27 cellular contexts compared by ENCODE assay signal in the genomic region with DNA sequence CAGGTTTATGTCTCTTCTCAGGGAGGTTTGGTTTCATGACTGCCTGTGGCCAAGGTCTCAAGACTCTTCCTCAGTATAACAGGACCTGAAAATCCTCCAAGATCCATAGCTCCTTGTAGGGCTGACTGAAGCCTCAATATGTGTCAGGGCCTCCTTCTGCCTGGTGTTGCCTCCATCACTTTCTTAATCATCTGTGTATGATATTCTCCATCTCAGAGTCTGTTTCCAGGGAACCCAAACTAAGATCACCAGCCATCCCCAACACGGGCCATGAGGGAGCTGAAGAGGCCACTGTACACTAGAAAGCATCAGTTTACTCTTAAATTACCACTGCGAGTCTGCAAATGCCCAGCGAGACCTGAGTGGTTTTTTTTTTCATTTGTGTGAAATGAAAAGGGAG. TPM values are rescaled to one million over a fixed set of nuclear protein-coding genes. Genes with fewer than 3 reads are reported as not detected.
DNase-seq lines count a peak whose midpoint lies in the region; ATAC-seq and TF ChIP-seq lines count a peak whose summit lies in the region.
"Had no signal": no experiment of that assay in that cellular context is flagged by ENCODE, and none has a peak within 500 bp of the region (broad histone marks: within the 10 kb centered on the region; RNA-seq: fewer than 3 reads in every experiment).

No MANE protein-coding gene starts in this region.

- POLR2A ChIA-PET in activated naive CD8-positive, alpha-beta T cell treated with anti-CD3 and anti-CD28 coated beads, Interleukin-2, amount 10 ng/mL, durations not matched to agents 7 days and 5 days (lab: Charles Lee), result no interaction called here

- H3K4me3 ChIP-seq in BLaER1 treated with 17β-estradiol and CSF1 and Interleukin-3, amounts not matched to agents 10 nM and 100 nM, result no peak overlapping the region
- H3K4me3 ChIP-seq in OCI-LY1 (ENCODE audit: low read depth, low read length, poor library complexity, severe bottlenecking), result no peak overlapping the region
- H3K4me3 ChIP-seq: GM12878 had no signal

- no peak for TF ChIP-seq CTCF in OCI-LY1 (IDR thresholded peaks at IDR 0.05; ENCODE audit: low read length)
- TF ChIP-seq CTCF in nephron progenitor cell (IDR thresholded peaks at IDR 0.05), result no peak

- peaks cover 23 to 62% (median 53%) of the 10 kb centered on the region in 10 experiments for H3K4me1 ChIP-seq in BLaER1 treated with 17β-estradiol and CSF1 and Interleukin-3, amounts not matched to agents 10 nM and 100 nM
- H3K4me1 ChIP-seq in OCI-LY1 (ENCODE audit: insufficient read depth, low read length, severe bottlenecking), result peaks cover 92% of the 10 kb centered on the region
- H3K4me1 ChIP-seq: BE2C had no signal

- no peak overlapping the region for H2AFZ ChIP-seq in OCI-LY1 (ENCODE audit: low read length)

- H3K79me2 ChIP-seq in OCI-LY1 (ENCODE audit: insufficient read depth, low read length), result peaks cover 8% of the 10 kb centered on the region; the same call in 1 of the 2 replicates

- H3K36me3 Mint-ChIP-seq in activated naive CD8-positive, alpha-beta T cell treated with anti-CD3 and anti-CD28 coated beads, Interleukin-2, amount 10 ng/mL, durations not matched to agents 7 days and 5 days, result no peaks in the 10 kb centered on the region
- no peaks in the 10 kb centered on the region for H3K36me3 Mint-ChIP-seq in activated naive CD8-positive, alpha-beta T cell treated with anti-CD3 and anti-CD28 coated beads, Interleukin-2, amount 50 U/mL, for 24 hours (ENCODE audit: low read depth)
- H3K36me3 Mint-ChIP-seq in nephron progenitor cell (ENCODE audit: low read depth), result no peaks in the 10 kb centered on the region
- H3K36me3 Mint-ChIP-seq: CD14-positive monocyte; CD4-positive, alpha-beta memory T cell; CD4-positive, CD25-positive, alpha-beta regulatory T cell; CD8-positive, alpha-beta memory T cell had no signal

- DNase-seq in activated naive CD8-positive, alpha-beta T cell treated with anti-CD3 and anti-CD28 coated beads, Interleukin-2, amount 10 ng/mL, durations not matched to agents 7 days and 5 days, result peak; percentile 0
- DNase-seq in activated naive CD8-positive, alpha-beta T cell treated with anti-CD3 and anti-CD28 coated beads, Interleukin-2, amount 50 U/mL, for 24 hours, result no peak
- no peak for DNase-seq in nephron progenitor cell
- no peak for DNase-seq in DMS114 treated with DMSO at 0.1 percent for 48 hours (lab: John Stamatoyannopoulos, UW; ENCODE audit: unreplicated experiment)
- DNase-seq in NCI-H446 treated with DMSO at 0.1 percent for 48 hours (lab: John Stamatoyannopoulos, UW), result no peak
- no peak for DNase-seq in DMS153 (lab: John Stamatoyannopoulos, UW)
- DNase-seq: 8988T; ACHN; BE2C; C1 segment of cervical spinal cord; CD4-positive, alpha-beta memory T cell; CD4-positive, CD25-positive, alpha-beta regulatory T cell; CD8-positive, alpha-beta memory T cell; COR-L47; DMS 273 treated with DMSO at 0.1 percent for 48 hours; DMS53; DMS79; DND-41; EL; GDM1 had no signal

- no peak for ATAC-seq in activated naive CD8-positive, alpha-beta T cell treated with anti-CD3 and anti-CD28 coated beads, Interleukin-2, amount 10 ng/mL, durations not matched to agents 7 days and 5 days (ENCODE audit: low read depth)
- no peak for ATAC-seq in activated naive CD8-positive, alpha-beta T cell treated with anti-CD3 and anti-CD28 coated beads, Interleukin-2, amount 50 U/mL, for 24 hours
- ATAC-seq: GM12878 had no signal

- no peaks in the 10 kb centered on the region for H3K27me3 ChIP-seq in BLaER1 treated with 17β-estradiol and CSF1 and Interleukin-3, amounts not matched to agents 10 nM and 100 nM
- H3K27me3 ChIP-seq in OCI-LY1 (ENCODE audit: insufficient read depth, low read length), result no peaks in the 10 kb centered on the region

- H3K36me3 ChIP-seq in BLaER1 treated with 17β-estradiol and CSF1 and Interleukin-3, amounts not matched to agents 10 nM and 100 nM, result no peaks in the 10 kb centered on the region
- no peaks in the 10 kb centered on the region for H3K36me3 ChIP-seq in OCI-LY1 (ENCODE audit: insufficient read depth, low read length)
- H3K36me3 ChIP-seq: BE2C had no signal

- no peak overlapping the region for H3K4me3 Mint-ChIP-seq in activated naive CD8-positive, alpha-beta T cell treated with anti-CD3 and anti-CD28 coated beads, Interleukin-2, amount 10 ng/mL, durations not matched to agents 7 days and 5 days
- no peak overlapping the region for H3K4me3 Mint-ChIP-seq in activated naive CD8-positive, alpha-beta T cell treated with anti-CD3 and anti-CD28 coated beads, Interleukin-2, amount 50 U/mL, for 24 hours
- no peak overlapping the region for H3K4me3 Mint-ChIP-seq in nephron progenitor cell
- H3K4me3 Mint-ChIP-seq: CD14-positive monocyte; CD4-positive, alpha-beta memory T cell; CD4-positive, CD25-positive, alpha-beta regulatory T cell; CD8-positive, alpha-beta memory T cell had no signal

- no peaks in the 10 kb centered on the region for H3F3A ChIP-seq in OCI-LY1 (ENCODE audit: insufficient read depth, low read length)

- H3K27ac Mint-ChIP-seq in activated naive CD8-positive, alpha-beta T cell treated with anti-CD3 and anti-CD28 coated beads, Interleukin-2, amount 10 ng/mL, durations not matched to agents 7 days and 5 days, result no peak overlapping the region
- H3K27ac Mint-ChIP-seq in activated naive CD8-positive, alpha-beta T cell treated with anti-CD3 and anti-CD28 coated beads, Interleukin-2, amount 50 U/mL, for 24 hours, result no peak overlapping the region
- peak overlapping the region; percentile 31 for H3K27ac Mint-ChIP-seq in nephron progenitor cell
- H3K27ac Mint-ChIP-seq: CD14-positive monocyte; CD4-positive, CD25-positive, alpha-beta regulatory T cell had no signal

- H3K9me2 ChIP-seq in OCI-LY1 (ENCODE audit: low read depth, low read length), result no peaks in the 10 kb centered on the region

- H3K9ac ChIP-seq in BLaER1 treated with 17β-estradiol and CSF1 and Interleukin-3, amounts not matched to agents 10 nM and 100 nM, result no peak overlapping the region
- peak overlapping the region; percentile 71; the same call in 1 of the 2 replicates for H3K9ac ChIP-seq in OCI-LY1 (ENCODE audit: low read length)

- no peaks in the 10 kb centered on the region for H3K9me3 Mint-ChIP-seq in activated naive CD8-positive, alpha-beta T cell treated with anti-CD3 and anti-CD28 coated beads, Interleukin-2, amount 10 ng/mL, durations not matched to agents 7 days and 5 days
- no peaks in the 10 kb centered on the region for H3K9me3 Mint-ChIP-seq in activated naive CD8-positive, alpha-beta T cell treated with anti-CD3 and anti-CD28 coated beads, Interleukin-2, amount 50 U/mL, for 24 hours
- H3K9me3 Mint-ChIP-seq in nephron progenitor cell, result no peaks in the 10 kb centered on the region
- H3K9me3 Mint-ChIP-seq: CD14-positive monocyte; CD4-positive, alpha-beta memory T cell; CD4-positive, CD25-positive, alpha-beta regulatory T cell; CD8-positive, alpha-beta memory T cell had no signal

- no peak overlapping the region for H3K27ac ChIP-seq in BLaER1 treated with 17β-estradiol and CSF1 and Interleukin-3, amounts not matched to agents 10 nM and 100 nM
- H3K27ac ChIP-seq in OCI-LY1 (ENCODE audit: low read depth, low read length, poor library complexity, severe bottlenecking), result peak overlapping the region; percentile 93

- H4K20me1 ChIP-seq in BLaER1 treated with 17β-estradiol and CSF1 and Interleukin-3, amounts not matched to agents 10 nM and 100 nM, result no peaks in the 10 kb centered on the region
- no peaks in the 10 kb centered on the region for H4K20me1 ChIP-seq in OCI-LY1 (ENCODE audit: insufficient read depth, low read length)

- H3K4me1 Mint-ChIP-seq in activated naive CD8-positive, alpha-beta T cell treated with anti-CD3 and anti-CD28 coated beads, Interleukin-2, amount 10 ng/mL, durations not matched to agents 7 days and 5 days, result peaks cover 2% of the 10 kb centered on the region
- H3K4me1 Mint-ChIP-seq in activated naive CD8-positive, alpha-beta T cell treated with anti-CD3 and anti-CD28 coated beads, Interleukin-2, amount 50 U/mL, for 24 hours, result no peaks in the 10 kb centered on the region
- H3K4me1 Mint-ChIP-seq in nephron progenitor cell, result no peaks in the 10 kb centered on the region
- H3K4me1 Mint-ChIP-seq: CD14-positive monocyte; CD4-positive, alpha-beta memory T cell; CD4-positive, CD25-positive, alpha-beta regulatory T cell; CD8-positive, alpha-beta memory T cell had no signal

- peaks cover 20% of the 10 kb centered on the region for H3K27me3 Mint-ChIP-seq in activated naive CD8-positive, alpha-beta T cell treated with anti-CD3 and anti-CD28 coated beads, Interleukin-2, amount 10 ng/mL, durations not matched to agents 7 days and 5 days
- peaks cover 2% of the 10 kb centered on the region for H3K27me3 Mint-ChIP-seq in activated naive CD8-positive, alpha-beta T cell treated with anti-CD3 and anti-CD28 coated beads, Interleukin-2, amount 50 U/mL, for 24 hours
- H3K27me3 Mint-ChIP-seq in nephron progenitor cell (ENCODE audit: low read depth, poor library complexity), result peaks cover 70% of the 10 kb centered on the region

- H3K4me2 ChIP-seq in BLaER1 treated with 17β-estradiol and CSF1 and Interleukin-3, amounts not matched to agents 10 nM and 100 nM, result peak overlapping the region in 7 of 11 experiments; percentile 4 to 76 (median 62); a peak in 10 of 22 replicates
- no peak overlapping the region; the same call in 1 of the 2 replicates for H3K4me2 ChIP-seq in OCI-LY1 (ENCODE audit: low read length)

- no peaks in the 10 kb centered on the region for H3K9me3 ChIP-seq in BLaER1 treated with 17β-estradiol and CSF1 and Interleukin-3, amounts not matched to agents 10 nM and 100 nM (replicated peaks in 1 of 11)
- no peaks in the 10 kb centered on the region for H3K9me3 ChIP-seq in OCI-LY1 (ENCODE audit: low read length)
- H3K9me3 ChIP-seq: BE2C had no signal

RNA-seq across cellular contexts. Expression of a gene that starts 17.7 kb away (rescaled TPM):
- not detected for total RNA-seq in activated naive CD8-positive, alpha-beta T cell treated with anti-CD3 and anti-CD28 coated beads, Interleukin-2, amount 10 ng/mL, durations not matched to agents 7 days and 5 days
- total RNA-seq: A673; CD4-positive, alpha-beta memory T cell; CD4-positive, CD25-positive, alpha-beta regulatory T cell; CD8-positive, alpha-beta memory T cell; Daoy; G401; GM12878 had no signal
